ENCODE assay signal across 16 cellular contexts in the genomic region with DNA sequence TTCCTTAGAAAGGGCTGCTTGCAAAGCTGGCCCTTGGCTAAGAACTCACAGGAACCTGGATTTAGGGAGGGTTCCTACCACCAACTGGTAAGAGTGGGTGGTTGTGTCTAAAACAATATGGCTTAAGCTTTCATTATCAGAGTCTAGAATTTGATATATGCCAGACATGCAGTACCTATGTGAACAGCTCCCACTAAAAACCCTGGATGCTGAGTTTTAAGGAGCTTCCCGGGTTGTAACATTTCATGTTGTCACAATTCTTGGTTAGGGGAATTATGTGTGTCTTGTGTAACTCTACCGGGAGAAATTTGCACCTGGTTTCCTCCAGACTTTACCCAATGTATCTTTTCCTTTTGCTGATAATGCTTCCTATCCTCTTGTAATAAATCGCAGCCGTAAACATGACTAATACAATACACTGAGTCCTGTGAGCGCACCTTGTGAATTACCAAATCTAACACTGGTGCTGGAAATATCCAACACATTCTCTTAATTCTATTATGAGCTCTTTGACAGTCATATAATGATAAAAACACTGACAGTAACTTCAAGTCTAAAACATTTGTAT.
"Had no signal": no experiment of that assay in that cellular context is flagged by ENCODE, and none has a peak within 500 bp of the region (broad histone marks: within the 10 kb centered on the region; RNA-seq: fewer than 3 reads in every experiment).

No MANE protein-coding gene starts in this region.

- H3K4me3 Mint-ChIP-seq: activated CD4-positive, alpha-beta memory T cell treated with anti-CD3 and anti-CD28 coated beads for 36 hours; activated T-helper 1 cell treated with anti-CD3 and anti-CD28 coated beads, Interleukin-12 subunit alpha, Interleukin-12 subunit beta, Interleukin-2, Interleukin-4 antibody, amounts not matched to agents 30 ng/mL and 10 ng/mL and 1 ng/mL, durations not matched to agents 14 hours and 24 hours and 36 hours; stimulated activated naive B cell treated with anti-CD40 and anti-IgM and Interleukin-4, amounts not matched to agents 10 μg/mL and 1 μg/mL and 100 μg/mL, for 72 hours had no signal

- H3K27ac Mint-ChIP-seq: activated CD4-positive, alpha-beta memory T cell treated with anti-CD3 and anti-CD28 coated beads for 36 hours; activated T-helper 1 cell treated with anti-CD3 and anti-CD28 coated beads, Interleukin-12 subunit alpha, Interleukin-12 subunit beta, Interleukin-2, Interleukin-4 antibody, amounts not matched to agents 30 ng/mL and 10 ng/mL and 1 ng/mL, durations not matched to agents 14 hours and 24 hours and 36 hours had no signal

- H3K9me3 ChIP-seq: esophagus muscularis mucosa, spleen, thoracic aorta, upper lobe of right lung had no signal

- H3K4me3 ChIP-seq: coronary artery, esophagus muscularis mucosa, lung, spleen, thoracic aorta, upper lobe of right lung had no signal

- H3K27ac ChIP-seq: coronary artery, esophagus muscularis mucosa, spleen, thoracic aorta, upper lobe of right lung, WERI-Rb-1 had no signal

- H3K36me3 Mint-ChIP-seq: naive B cell had no signal

- ATAC-seq: left lobe of liver; sciatic nerve; stimulated activated naive B cell treated with anti-CD40 and anti-IgM and Interleukin-4, amounts not matched to agents 10 μg/mL and 1 μg/mL and 100 μg/mL, for 72 hours had no signal

- H3K9me3 Mint-ChIP-seq: activated CD4-positive, alpha-beta memory T cell treated with anti-CD3 and anti-CD28 coated beads for 36 hours; activated T-helper 1 cell treated with anti-CD3 and anti-CD28 coated beads, Interleukin-12 subunit alpha, Interleukin-12 subunit beta, Interleukin-2, Interleukin-4 antibody, amounts not matched to agents 30 ng/mL and 10 ng/mL and 1 ng/mL, durations not matched to agents 14 hours and 24 hours and 36 hours; naive B cell had no signal

- H3K27me3 Mint-ChIP-seq: activated CD4-positive, alpha-beta memory T cell treated with anti-CD3 and anti-CD28 coated beads for 36 hours; naive B cell; stimulated activated naive B cell treated with anti-CD40 and anti-IgM and Interleukin-4, amounts not matched to agents 10 μg/mL and 1 μg/mL and 100 μg/mL, for 72 hours had no signal

- H3K27me3 ChIP-seq: esophagus muscularis mucosa, spleen, upper lobe of right lung had no signal

- DNase-seq: activated CD4-positive, alpha-beta memory T cell treated with anti-CD3 and anti-CD28 coated beads for 36 hours; activated T-cell treated with anti-CD3 and anti-CD28 coated beads for 4 hours; aorta; hippocampal formation; naive B cell; spleen; stimulated activated naive B cell treated with anti-CD40 and anti-IgM and Interleukin-4, amounts not matched to agents 10 μg/mL and 1 μg/mL and 100 μg/mL, for 72 hours; upper lobe of right lung; WERI-Rb-1 had no signal

- H3K36me3 ChIP-seq: esophagus muscularis mucosa, spleen, thoracic aorta, upper lobe of right lung, WERI-Rb-1 had no signal
